ENCODE assay signal across 20 cellular contexts in genomic region chr13:65095118-65095517, GRCh38.
"Had no signal": no experiment of that assay in that cellular context is flagged by ENCODE, and none has a peak within 500 bp of the region (broad histone marks: within the 10 kb centered on the region; RNA-seq: fewer than 3 reads in every experiment).

No MANE protein-coding gene starts in this region.

- H3K4me1 Mint-ChIP-seq: activated CD4-positive, alpha-beta T cell treated with anti-CD3 and anti-CD28 coated beads, Interleukin-2, amount 10 ng/mL, durations not matched to agents 7 days and 5 days had no signal

- H3K4me3 ChIP-seq: SJSA1 had no signal

- H3K36me3 ChIP-seq: SJSA1 had no signal

- H3K4me1 ChIP-seq: SJSA1 had no signal

- H3K27me3 Mint-ChIP-seq: activated CD4-positive, alpha-beta memory T cell treated with anti-CD3 and anti-CD28 coated beads for 36 hours; activated CD4-positive, alpha-beta T cell treated with anti-CD3 and anti-CD28 coated beads, Interleukin-2, amount 10 ng/mL, durations not matched to agents 7 days and 5 days; activated naive CD8-positive, alpha-beta T cell had no signal

- H3K36me3 Mint-ChIP-seq: activated CD4-positive, alpha-beta memory T cell treated with anti-CD3 and anti-CD28 coated beads for 36 hours; activated naive CD8-positive, alpha-beta T cell had no signal

- ATAC-seq: activated T-cell treated with anti-CD3 and anti-CD28 coated beads, Interleukin-2, amount 50 U/mL, for 4 hours; PC-3 had no signal

- H3K27me3 ChIP-seq: SJSA1 had no signal

- H3K4me3 Mint-ChIP-seq: activated CD4-positive, alpha-beta memory T cell treated with anti-CD3 and anti-CD28 coated beads for 36 hours; activated CD4-positive, alpha-beta T cell treated with anti-CD3 and anti-CD28 coated beads, Interleukin-2, amount 10 ng/mL, durations not matched to agents 7 days and 5 days; activated naive CD4-positive, alpha-beta T cell treated with anti-CD3 and anti-CD28 coated beads for 36 hours; activated naive CD8-positive, alpha-beta T cell; activated T-cell treated with anti-CD3 and anti-CD28 coated beads, Interleukin-2, amount 50 U/mL, for 4 hours had no signal

- H3K27ac Mint-ChIP-seq: activated CD4-positive, alpha-beta memory T cell treated with anti-CD3 and anti-CD28 coated beads for 36 hours; activated CD4-positive, alpha-beta T cell treated with anti-CD3 and anti-CD28 coated beads, Interleukin-2, amount 10 ng/mL, durations not matched to agents 7 days and 5 days; activated naive CD4-positive, alpha-beta T cell treated with anti-CD3 and anti-CD28 coated beads for 36 hours; activated naive CD8-positive, alpha-beta T cell had no signal

- H3K27ac ChIP-seq: SJSA1, VCaP had no signal

- DNase-seq: activated CD4-positive, alpha-beta memory T cell treated with anti-CD3 and anti-CD28 coated beads for 36 hours; activated CD4-positive, alpha-beta T cell treated with anti-CD3 and anti-CD28 coated beads, Interleukin-2, amount 10 ng/mL, durations not matched to agents 7 days and 5 days; activated CD4-positive, CD25-positive, alpha-beta regulatory T cell; activated CD8-positive, alpha-beta memory T cell treated with anti-CD3 and anti-CD28 coated beads for 24 hours; activated gamma-delta T cell; activated naive CD4-positive, alpha-beta T cell treated with anti-CD3 and anti-CD28 coated beads for 36 hours; activated T-cell treated with anti-CD3 and anti-CD28 coated beads, Interleukin-2, amount 50 U/mL, for 4 hours; cerebellar nuclear complex; NCI-H1092; NCI-H1417; NCI-H1930; NCI-H2171 treated with DMSO at 0.1 percent for 48 hours; NCI-H345; NCI-H510A treated with DMSO at 0.1 percent for 48 hours; PC-3; SHP77; T-helper 1 cell had no signal

- H3K9me3 ChIP-seq: SJSA1 had no signal
